In the genomic region with DNA sequence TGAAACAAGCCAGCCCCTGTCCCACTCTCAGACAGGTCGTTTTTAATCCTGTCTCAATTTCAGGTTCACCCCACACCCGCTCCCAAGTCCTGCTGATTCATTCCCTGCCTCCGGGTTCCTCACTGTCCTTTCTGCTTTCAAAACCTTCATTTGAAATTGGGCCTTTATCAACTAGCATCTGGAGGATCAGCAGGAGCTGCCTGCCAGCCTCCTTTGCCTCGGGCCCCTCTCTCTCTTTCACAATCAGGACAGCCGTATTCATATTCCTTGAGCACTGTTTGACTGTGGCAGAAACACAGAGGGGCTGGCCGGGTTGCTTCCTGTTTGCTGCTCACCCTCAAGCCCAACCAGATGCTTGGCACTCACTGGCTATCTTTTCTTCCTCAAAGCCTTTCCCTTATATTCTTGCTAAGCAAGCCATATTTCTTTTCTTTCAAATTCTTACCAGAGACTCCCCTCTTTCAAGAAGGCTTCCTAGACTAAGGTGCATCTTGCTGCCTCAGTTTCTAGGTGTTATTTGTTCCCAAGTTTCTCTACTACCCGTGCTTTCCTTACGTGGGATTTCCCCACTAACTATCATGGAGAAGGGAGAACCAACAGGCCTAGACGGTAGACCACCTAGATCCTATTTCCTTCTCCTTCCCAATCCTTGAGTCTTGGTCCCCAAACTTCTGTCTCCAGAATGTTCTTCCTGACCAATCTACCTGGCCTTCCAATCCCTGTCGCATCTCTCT, we compare ENCODE assay signal across 9 cellular contexts. TPM values are rescaled to one million over a fixed set of nuclear protein-coding genes. Genes with fewer than 3 reads are reported as not detected.
DNase-seq lines count a peak whose midpoint lies in the region; ATAC-seq and TF ChIP-seq lines count a peak whose summit lies in the region.
"Had no signal": no experiment of that assay in that cellular context is flagged by ENCODE, and none has a peak within 500 bp of the region (broad histone marks: within the 10 kb centered on the region; RNA-seq: fewer than 3 reads in every experiment).

No MANE protein-coding gene starts in this region.

- H3K4me1 ChIP-seq in GM23248 (ENCODE audit: insufficient read depth), result peaks cover 29% of the 10 kb centered on the region
- peaks cover 81% of the 10 kb centered on the region for H3K4me1 ChIP-seq in PC-9 (replicated peaks; ENCODE audit: insufficient read depth)
- H3K4me1 ChIP-seq in sigmoid colon, result peaks cover 0 to 17% (median 14%) of the 10 kb centered on the region in 4 donors

- in situ Hi-C loops in GM23248 (cut with MboI), result no loop called here

- peak overlapping the region; percentile 57 for H3K9ac ChIP-seq in GM23248

- H3K79me2 ChIP-seq in GM23248 (ENCODE audit: insufficient read depth) (no peaks in the 10 kb centered on the region), PC-9 (ENCODE audit: low read depth) (peaks cover 49% of the 10 kb centered on the region)

- ATAC-seq in GM19023 (IDR thresholded peaks at IDR 0.05; ENCODE audit: unreplicated experiment), result no peak
- ATAC-seq in HG03439 (IDR thresholded peaks at IDR 0.05; ENCODE audit: unreplicated experiment), result no peak

- no peaks in the 10 kb centered on the region for H3K9me3 ChIP-seq in GM23248 (ENCODE audit: low read depth)
- H3K9me3 ChIP-seq in PC-9 (ENCODE audit: insufficient read depth, low read depth), result no peaks in the 10 kb centered on the region
- H3K9me3 ChIP-seq in sigmoid colon, result no peaks in the 10 kb centered on the region

- no peaks in the 10 kb centered on the region for H3K27me3 ChIP-seq in GM23248 (replicated peaks; ENCODE audit: insufficient read depth)
- no peaks in the 10 kb centered on the region for H3K27me3 ChIP-seq in PC-9 (ENCODE audit: insufficient read depth, low read depth)
- H3K27me3 ChIP-seq in sigmoid colon, result peaks cover 12 to 30% (median 17%) of the 10 kb centered on the region in 3 donors

- H3F3A ChIP-seq in GM23248 (ENCODE audit: insufficient read depth), result peaks cover 27% of the 10 kb centered on the region
- H3F3A ChIP-seq in PC-9 (ENCODE audit: insufficient read depth, low read depth), result peaks cover 64% of the 10 kb centered on the region

- no peak for TF ChIP-seq EP300 in sigmoid colon (IDR thresholded peaks at IDR 0.05)

- TF ChIP-seq POLR2A in sigmoid colon (IDR thresholded peaks at IDR 0.05), result no peak

- intact Hi-C loops in PC-9 (cut with micrococcal nuclease; ENCODE audit: unreplicated experiment), result loop anchor here (2.0 kb wide), 1 partner anchor 17 kb away; no protein-coding TSS in a partner anchor
- intact Hi-C loops in sigmoid colon (cut with DNase I), result no loop called here

- POLR2A ChIA-PET in PC-9 (lab: Charles Lee; ENCODE audit: unreplicated experiment), result interaction anchor here (0.7 kb wide), 1 partner anchor 17 kb away, joined by 6 read pairs; no protein-coding TSS in a partner anchor

- H4K20me1 ChIP-seq in GM23248 (ENCODE audit: insufficient read depth), result no peaks in the 10 kb centered on the region
- H4K20me1 ChIP-seq in PC-9 (ENCODE audit: insufficient read depth), result no peaks in the 10 kb centered on the region

- H3K4me3 ChIP-seq in GM23248 (peak overlapping the region; percentile 26; the same call in 1 of the 2 replicates), PC-9 (peak overlapping the region; percentile 38; the same call in 1 of the 2 replicates), sigmoid colon (no peak overlapping the region)
- H3K4me3 ChIP-seq: cardiac muscle cell had no signal

- H2AFZ ChIP-seq in GM23248 (peak overlapping the region; percentile 93), PC-9 (no peak overlapping the region)

- TF ChIP-seq CTCF in PC-9 (conservative IDR thresholded peaks at IDR 0.05) (no peak), sigmoid colon (IDR thresholded peaks at IDR 0.05) (no peak)

- WGBS in GM23248 (ENCODE audit: low coverage in 1 of 2, low lambda C conversion rate in 2 of 2, missing lambda C conversion rate in 2 of 2), 2 experiments, result 41 to 43% methylated on average over 10 of the region's 10 CpGs
- WGBS in sigmoid colon, 2 donors, result 66 to 79% methylated on average over 10 of the region's 10 CpGs

- DNase-seq in GM23248 (peak; percentile 76), PC-9 (peak; percentile 68 to 90), epidermal melanocyte (ENCODE audit: insufficient read length, low spot score) (peak; percentile 40), sigmoid colon (peak; percentile 74), COLO829 (ENCODE audit: low spot score) (no peak)

- CTCF ChIA-PET in PC-9 (lab: Charles Lee), result interaction anchor here (0.7 kb wide), 1 partner anchor 1318 kb away, joined by 10 read pairs; no protein-coding TSS in a partner anchor

- no TSS peak for BruUV-seq in PC-9 (replicated peaks; lab: Mats Ljungman, UMichigan)

- H3K36me3 ChIP-seq in GM23248 (ENCODE audit: low read depth) (no peaks in the 10 kb centered on the region), PC-9 (ENCODE audit: low read depth) (peaks cover 5% of the 10 kb centered on the region; the same call in 1 of the 2 replicates), sigmoid colon (no peaks in the 10 kb centered on the region)
- H3K36me3 ChIP-seq: cardiac muscle cell had no signal

- peak overlapping the region; percentile 55 for H3K4me2 ChIP-seq in GM23248 (ENCODE audit: unreplicated experiment)
- peak overlapping the region; percentile 86 for H3K4me2 ChIP-seq in PC-9

- no peaks in the 10 kb centered on the region for H3K9me2 ChIP-seq in GM23248 (ENCODE audit: insufficient read depth)
- no peaks in the 10 kb centered on the region for H3K9me2 ChIP-seq in PC-9 (ENCODE audit: insufficient read depth)

- peak overlapping the region; percentile 75 for H3K27ac ChIP-seq in GM23248
- peak overlapping the region; percentile 69 for H3K27ac ChIP-seq in PC-9
- no peak overlapping the region for H3K27ac ChIP-seq in sigmoid colon
- H3K27ac ChIP-seq: cardiac muscle cell had no signal

RNA-seq across cellular contexts. Expression of a gene that starts 3.0 kb away (rescaled TPM):
- 9.4 and 22.4 TPM in 2 replicates for total RNA-seq in GM23248 (2014; rRNA removed; shearing (Covaris generic))
- polyA plus RNA-seq in GM23248 (2016; fragmentation: Nextera tagmentation; extraction: Ambion mirVana) (3.9 and 4.3 TPM in 2 replicates), sigmoid colon (10 to 100 TPM in 1 of 3 donors, 1 to 10 TPM in 2; 3.7 to 10.6 (median 7.2) TPM)
- total RNA-seq in PC-9 (2021) (73.0 and 83.5 TPM in 2 replicates), sigmoid colon (1 to 10 TPM; 1.6 to 7.6 (median 4.6) TPM)

RNA-seq across cellular contexts. Expression of a gene that starts 36.4 kb away (rescaled TPM):
- 2.6 and 4.3 TPM in 2 replicates for total RNA-seq in GM23248 (2014; rRNA removed; shearing (Covaris generic))
- polyA plus RNA-seq in GM23248 (2016; fragmentation: Nextera tagmentation; extraction: Ambion mirVana) (3.1 and 4.6 TPM in 2 replicates), sigmoid colon (1 to 10 TPM in 1 of 3 donors, under 1 TPM in 2; under 0.01 to 1.1 (median under 0.01) TPM)
- total RNA-seq in PC-9 (2021) (2.6 and 3.0 TPM in 2 replicates), sigmoid colon (1 to 10 TPM in 2 of 4 donors, under 1 TPM in 2; 0.16 to 3.0 (median 1.3) TPM)

RNA-seq across cellular contexts. Expression of a gene that starts 41.8 kb away (rescaled TPM):
- total RNA-seq in GM23248 (2014; rRNA removed; shearing (Covaris generic)), result not detected in 2 replicates
- not detected in 2 replicates for polyA plus RNA-seq in GM23248 (2016; fragmentation: Nextera tagmentation; extraction: Ambion mirVana)
- total RNA-seq in PC-9 (2021), result 0.58 TPM in 1 of 2 replicates, not detected in the other
- total RNA-seq in sigmoid colon, result not detected
- not detected for polyA plus RNA-seq in sigmoid colon
- total RNA-seq: cardiac muscle cell, progenitor cell of endocrine pancreas had no signal
- polyA plus RNA-seq: cardiac muscle cell had no signal

Comparison
In these comparisons a context has a peak if more than half of its experiments do, and no peak if none do; other contexts are left out.
1. H3K27ac ChIP-seq: peak in GM23248 (single experiment) and PC-9 (single experiment); none in sigmoid colon (0 of 4).
2. H3K4me3 ChIP-seq: peak in GM23248 (single experiment) and PC-9 (single experiment); none in sigmoid colon (0 of 4).